19 cellular contexts compared by ENCODE assay signal in genomic region chrX:111411591-111412371, GRCh38. TPM values are rescaled to one million over a fixed set of nuclear protein-coding genes. Genes with fewer than 3 reads are reported as not detected.
DNase-seq lines count a peak whose midpoint lies in the region; ATAC-seq, FAIRE-seq and TF ChIP-seq lines count a peak whose summit lies in the region.
"Had no signal": no experiment of that assay in that cellular context is flagged by ENCODE, and none has a peak within 500 bp of the region (broad histone marks: within the 10 kb centered on the region; RNA-seq: fewer than 3 reads in every experiment).

Gene DCX (minus strand): TSS chrX:111412192. CDS start chrX:111410398, 1,794 bp downstream.

- no peak within 1 kb of the TSS for H3K18ac ChIP-seq in H1 (ENCODE audit: extremely low read depth, low read length)

- H3K9me3 ChIP-seq in HUES6 (ENCODE audit: control insufficient read depth, insufficient read depth, low read depth, low read length) (no peaks in the 10 kb centered on the region), H1 (ENCODE audit: insufficient read depth in 2 of 2, low read depth in 1 of 2, low read length in 1 of 2) (no peaks in the 10 kb centered on the region), aorta (ENCODE audit: control insufficient read depth, low read length) (no peaks in the 10 kb centered on the region)
- H3K9me3 ChIP-seq: BLaER1, HAP-1, left lung, stomach had no signal

- no peak for TF ChIP-seq POLR2A in H1 (IDR thresholded peaks at IDR 0.05; ENCODE audit: control extremely low read depth in 1 of 2, low read depth in 2 of 2, low read length in 2 of 2)

- H3K27ac ChIP-seq in HUES6 (ENCODE audit: low read depth, low read length), result no peak within 1 kb of the TSS
- no peak within 1 kb of the TSS for H3K27ac ChIP-seq in H1 (ENCODE audit: low read depth, low read length)
- H3K27ac ChIP-seq in aorta (ENCODE audit: low read depth in 1 of 2, low read length in 2 of 2), result no peak within 1 kb of the TSS
- H3K27ac ChIP-seq: BLaER1, left lung, skin epidermis, stomach had no signal

- H4K20me1 ChIP-seq in H1 (replicated peaks in 1 of 2; ENCODE audit: control insufficient read depth in 1 of 2, insufficient read depth in 2 of 2, low read length in 2 of 2), result no peaks in the 10 kb centered on the region
- H4K20me1 ChIP-seq: BLaER1 had no signal

- no peak within 1 kb of the TSS for H4K5ac ChIP-seq in H1 (ENCODE audit: insufficient read length, low read depth, low read length)

- peak within 1 kb of the TSS; percentile 97 for H3K27ac Mint-ChIP-seq in neural crest cell (ENCODE audit: unreplicated experiment)
- H3K27ac Mint-ChIP-seq: naive thymus-derived CD8-positive, alpha-beta T cell had no signal

- H3K56ac ChIP-seq in H1 (replicated peaks; ENCODE audit: insufficient read length, low read depth, low read length), result no peak within 1 kb of the TSS

- H3K79me1 ChIP-seq in H1 (ENCODE audit: low read depth, low read length), result no peaks in the 10 kb centered on the region

- H4K91ac ChIP-seq in H1 (replicated peaks; ENCODE audit: insufficient read length, low read length), result no peak within 1 kb of the TSS

- H2BK5ac ChIP-seq in H1 (ENCODE audit: low read depth, low read length), result no peak within 1 kb of the TSS

- TF ChIP-seq RAD21 in H1 (IDR thresholded peaks at IDR 0.05 in 1 of 2, conservative IDR thresholded peaks at IDR 0.05 in 1 of 2; ENCODE audit: low read depth in 2 of 2, low read length in 2 of 2), result no peak

- H3K4me1 ChIP-seq in HUES6 (ENCODE audit: control insufficient read depth, insufficient read depth, low read length), result peaks cover 20% of the 10 kb centered on the region
- H3K4me1 ChIP-seq in H1 (replicated peaks in 1 of 4; ENCODE audit: control insufficient read depth in 3 of 4, insufficient read depth in 4 of 4, low read length in 3 of 4), result peaks cover 0 to 10% (median 2%) of the 10 kb centered on the region in 4 experiments; a peak in 4 of 7 replicates
- H3K4me1 ChIP-seq in aorta (ENCODE audit: control insufficient read depth in 1 of 2, insufficient read depth in 2 of 2, low read length in 2 of 2), result no peaks in the 10 kb centered on the region
- H3K4me1 ChIP-seq: BLaER1, HAP-1, left lung, stomach had no signal

- no peak within 1 kb of the TSS for H2AK5ac ChIP-seq in H1 (ENCODE audit: low read depth, low read length)

- TF ChIP-seq CTCF in H1 (IDR thresholded peaks at IDR 0.05; ENCODE audit: control extremely low read depth in 1 of 3, insufficient read depth in 1 of 3, low read depth in 1 of 3, low read length in 3 of 3) (no peak), neural crest cell (conservative IDR thresholded peaks at IDR 0.05) (no peak)

- H3K36me3 Mint-ChIP-seq in neural crest cell (ENCODE audit: low read depth), result no peaks in the 10 kb centered on the region
- H3K36me3 Mint-ChIP-seq: naive thymus-derived CD8-positive, alpha-beta T cell had no signal

- no peak within 1 kb of the TSS for H3K14ac ChIP-seq in H1 (ENCODE audit: insufficient read length)

- peak within 1 kb of the TSS; percentile 66 for H3K4me2 ChIP-seq in H1 (ENCODE audit: insufficient read depth in 1 of 2, low read depth in 2 of 2, low read length in 2 of 2)
- H3K4me2 ChIP-seq: BLaER1 had no signal

- no peaks in the 10 kb centered on the region for H3K27me3 Mint-ChIP-seq in neural crest cell (ENCODE audit: low read depth)

- ATAC-seq in GM18907 (IDR thresholded peaks at IDR 0.05; ENCODE audit: unreplicated experiment) (no peak), aorta (ENCODE audit: low FRiP score) (no peak), GM21381 (IDR thresholded peaks at IDR 0.05; ENCODE audit: unreplicated experiment) (no peak)
- ATAC-seq: left lung; naive thymus-derived CD8-positive, alpha-beta T cell had no signal

- no peak within 1 kb of the TSS for H2BK15ac ChIP-seq in H1 (ENCODE audit: low read length)

- DNase-seq in NCI-H2171 (lab: John Stamatoyannopoulos, UW), result peak; percentile 43
- no peak for DNase-seq in H1 (ENCODE audit: low read depth in 1 of 2, low spot score in 2 of 2)
- no peak for DNase-seq in neural crest cell (ENCODE audit: low read depth, low spot score)
- DNase-seq in aorta, result no peak
- DNase-seq in DMS53 treated with DMSO at 0.1 percent for 48 hours (lab: John Stamatoyannopoulos, UW; ENCODE audit: unreplicated experiment), result no peak
- DNase-seq: activated CD4-positive, alpha-beta T cell treated with anti-CD3 and anti-CD28 coated beads, Interleukin-2, amount 50 U/mL, for 4 hours; activated gamma-delta T cell; DND-41; KG1; left lung; naive thymus-derived CD8-positive, alpha-beta T cell; stomach; T-helper 9 cell had no signal

- intact Hi-C loops in aorta (cut with DNase I), result no loop called here

- no peak for TF ChIP-seq EP300 in H1 (IDR thresholded peaks at IDR 0.05; ENCODE audit: borderline replicate concordance in 1 of 2, low read depth in 2 of 2, low read length in 2 of 2)

- H3K9ac ChIP-seq in HUES6 (ENCODE audit: low read length), result no peak within 1 kb of the TSS
- H3K9ac ChIP-seq in H1 (replicated peaks in 1 of 4; ENCODE audit: extremely low read depth in 1 of 4, low read depth in 3 of 4, low read length in 3 of 4), result 0 out of 7 replicates have a peak within 1 kb of the TSS, but pooled peaks of 1 of the 4 experiments have one; percentile 12
- H3K9ac ChIP-seq: BLaER1 had no signal

- peak within 1 kb of the TSS; percentile 91 for H3K4me3 Mint-ChIP-seq in neural crest cell
- H3K4me3 Mint-ChIP-seq: naive thymus-derived CD8-positive, alpha-beta T cell had no signal

- H3K4me1 Mint-ChIP-seq in neural crest cell, result peaks cover 54% of the 10 kb centered on the region
- H3K4me1 Mint-ChIP-seq: naive thymus-derived CD8-positive, alpha-beta T cell had no signal

- no peak within 1 kb of the TSS for H2BK120ac ChIP-seq in H1 (replicated peaks; ENCODE audit: low read depth, low read length)

- no peak within 1 kb of the TSS for H4K8ac ChIP-seq in H1 (ENCODE audit: extremely low read depth, insufficient read depth, low read length)

- H3K4ac ChIP-seq in H1 (replicated peaks; ENCODE audit: insufficient read length, low read depth, low read length), result no peak within 1 kb of the TSS

- H3K27me3 ChIP-seq in HUES6 (ENCODE audit: control insufficient read depth, insufficient read depth, low read length) (peaks cover 5% of the 10 kb centered on the region; the same call in 1 of the 2 replicates), H1 (replicated peaks in 1 of 4; ENCODE audit: control insufficient read depth in 3 of 4, extremely low read depth in 1 of 4, insufficient read depth in 3 of 4, low read length in 3 of 4) (no peaks in the 10 kb centered on the region), aorta (ENCODE audit: control insufficient read depth in 1 of 2, insufficient read depth in 2 of 2, low read length in 1 of 2) (no peaks in the 10 kb centered on the region)

- POLR2A ChIA-PET in H1 (lab: Charles Lee; ENCODE audit: partially characterized antibody), result interaction anchor here (1.1 kb wide), 1 partner anchor 269 kb away, joined by 8 read pairs; the partner anchor contains the start of gene ALG13

- H3K23ac ChIP-seq in H1 (ENCODE audit: insufficient read length), result no peak within 1 kb of the TSS

- 0 out of 2 replicates have a peak within 1 kb of the TSS, but pooled peaks have one; percentile 9 for H2BK12ac ChIP-seq in H1 (ENCODE audit: low read depth, low read length)

- no peaks in the 10 kb centered on the region for H3K79me2 ChIP-seq in H1 (ENCODE audit: control insufficient read depth in 1 of 2, insufficient read depth in 2 of 2, low read length in 2 of 2)

- H3K9me3 Mint-ChIP-seq in neural crest cell, result no peaks in the 10 kb centered on the region

- CTCF ChIA-PET in H1 (lab: Charles Lee; ENCODE audit: partially characterized antibody), result interaction anchor here (0.9 to 1.2 kb wide), 2 partner anchors 27 to 270 kb away, joined by 3 read pairs; no protein-coding TSS in a partner anchor

- FAIRE-seq in H1 (lab: Jason Lieb, UNC), result peak; percentile 84

- no peak within 1 kb of the TSS for H2BK20ac ChIP-seq in H1 (ENCODE audit: low read length)

- H2AFZ ChIP-seq in H1 (ENCODE audit: low read length), result no peak within 1 kb of the TSS

- H3K4me3 ChIP-seq in HUES6 (ENCODE audit: low read depth, low read length) (peak within 1 kb of the TSS; percentile 16), H1 (ENCODE audit: extremely low read depth in 1 of 4, insufficient read depth in 2 of 4, low read depth in 3 of 4, low read length in 4 of 4) (peak within 1 kb of the TSS in 2 of 4 experiments; percentile 17 to 49; a peak in 4 of 8 replicates), aorta (ENCODE audit: low read length in 2 of 2) (no peak within 1 kb of the TSS)
- H3K4me3 ChIP-seq: BLaER1, HAP-1, left lung, skin epidermis, stomach had no signal

- 21% methylated on average over 5 of the region's 5 CpGs; no CpG with 5 or more reads in 1 of the 2 experiments for WGBS in H1 (ENCODE audit: extremely low coverage in 1 of 2, insufficient coverage in 1 of 2, insufficient read length in 1 of 2, insufficient replicate concordance in 2 of 2, low coverage in 1 of 2, low lambda C conversion rate in 2 of 2, missing lambda C conversion rate in 1 of 2), 2 experiments
- WGBS in aorta, 2 donors, result 11 to 15% methylated on average over 5 of the region's 5 CpGs

- no peaks in the 10 kb centered on the region; the same call in 1 of the 2 replicates for H3K23me2 ChIP-seq in H1 (ENCODE audit: low read depth, low read length)

- no peaks in the 10 kb centered on the region for H3K36me3 ChIP-seq in HUES6 (ENCODE audit: control insufficient read depth, insufficient read depth, low read length)
- no peaks in the 10 kb centered on the region for H3K36me3 ChIP-seq in H1 (ENCODE audit: control insufficient read depth in 2 of 4, insufficient read depth in 4 of 4, low read length in 3 of 4)
- H3K36me3 ChIP-seq in aorta (ENCODE audit: control insufficient read depth in 1 of 2, insufficient read depth in 2 of 2, low read length in 1 of 2), result no peaks in the 10 kb centered on the region
- H3K36me3 ChIP-seq: BLaER1, HAP-1, left lung, stomach had no signal

TF ChIP-seq in H1, 55 proteins besides CTCF, POLR2A, EP300 and RAD21:
- TF ChIP-seq BRCA1 (IDR thresholded peaks at IDR 0.05; ENCODE audit: low read depth, low read length) (no peak), FOSL1 (IDR thresholded peaks at IDR 0.05; ENCODE audit: insufficient read depth, low read depth, low read length) (peak; percentile 83), MAFK (IDR thresholded peaks at IDR 0.05; ENCODE audit: low read depth, low read length) (peak; percentile 58; the same call in 1 of the 2 replicates)

RNA-seq across cellular contexts. Expression of gene DCX, which starts in this region (rescaled TPM):
- total RNA-seq in H1 (2021; fragmentation: NEBNext Ultra II Directional; extraction: Animal tissue kit (Norgen Biotek cat#: 25700)), result 2.4 and 3.3 TPM in 2 replicates
- polyA plus RNA-seq in H1 (2011; rRNA removed), result 0.82 and 1.3 TPM in 2 replicates
- 1.2 TPM for polyA plus RNA-seq in H1 (2011; cell fraction: cytosol; rRNA removed)
- 1.9 TPM for polyA plus RNA-seq in H1 (2011; cell fraction: nucleus; rRNA removed)
- polyA plus RNA-seq in H1 (2012, experiment 1 of 2), result 0.56 to 0.98 TPM (median 0.86 TPM) in 4 replicates
- polyA plus RNA-seq in H1 (2012, experiment 2 of 2), result 0.07 TPM
- 1.7 TPM for polyA plus RNA-seq in H1 (2013, experiment 1 of 2)
- 1.6 TPM for polyA plus RNA-seq in H1 (2013, experiment 2 of 2)
- polyA minus RNA-seq in H1 (2011; rRNA and poly(A)+ RNA removed), result 8.4 and 9.9 TPM in 2 replicates
- 1.4 TPM for polyA minus RNA-seq in H1 (2011; cell fraction: cytosol; rRNA and poly(A)+ RNA removed)
- polyA minus RNA-seq in H1 (2011; cell fraction: nucleus; rRNA and poly(A)+ RNA removed), result 4.1 TPM
- total RNA-seq in neural crest cell, result 80.8 and 86.4 TPM in 2 replicates
- under 1 TPM in 1 of 2 donors, not detected in 1; 0.42 TPM for total RNA-seq in aorta
- polyA plus RNA-seq in aorta, result not detected
- total RNA-seq: left lung; naive thymus-derived CD8-positive, alpha-beta T cell had no signal
- polyA plus RNA-seq: naive thymus-derived CD8-positive, alpha-beta T cell had no signal

Comparison
In these comparisons a context has a peak if more than half of its experiments do, and no peak if none do; other contexts are left out.
1. RNA of gene DCX (total RNA-seq): 80.8 to 86.4 TPM in neural crest cell; 2.4 to 3.3 TPM in H1 and 0.42 TPM in aorta; every median in the first group is over 10 times any median in the second.